Comparison of ENCODE assay signal across 25 cellular contexts in the genomic region with DNA sequence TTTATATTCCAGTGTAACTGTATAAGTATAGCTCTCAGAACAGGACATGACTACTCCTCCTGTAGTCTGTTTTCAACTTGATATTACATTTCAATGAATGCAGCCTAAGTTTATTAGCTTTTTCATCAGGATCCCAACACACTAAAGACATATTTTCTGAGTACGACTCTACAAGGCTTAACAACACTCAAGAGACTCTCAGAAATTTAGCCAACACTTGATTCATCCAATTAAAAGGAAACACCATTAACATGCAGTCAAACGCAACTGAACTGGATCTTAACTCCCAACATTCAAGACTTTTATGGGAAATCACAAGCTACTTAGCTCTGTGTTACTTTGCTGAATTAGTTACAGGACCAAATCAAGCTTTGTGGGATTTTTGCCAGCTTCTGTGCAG.
"Had no signal": no experiment of that assay in that cellular context is flagged by ENCODE, and none has a peak within 500 bp of the region (broad histone marks: within the 10 kb centered on the region; RNA-seq: fewer than 3 reads in every experiment).

No MANE protein-coding gene starts in this region.

- FAIRE-seq: RCC 7860 had no signal

- H3K9me3 ChIP-seq: breast epithelium, SJSA1 had no signal

- H3K4me1 ChIP-seq: breast epithelium had no signal

- DNase-seq: activated CD4-positive, alpha-beta T cell treated with anti-CD3 and anti-CD28 coated beads for 4 hours; activated CD8-positive, alpha-beta memory T cell treated with anti-CD3 and anti-CD28 coated beads, Interleukin-2, amount 50 U/mL, for 4 hours; activated CD8-positive, alpha-beta T cell treated with anti-CD3 and anti-CD28 coated beads for 36 hours; activated gamma-delta T cell treated with Interleukin-2 at 50 U/mL for 16 hours; activated naive CD4-positive, alpha-beta T cell treated with anti-CD3 and anti-CD28 coated beads, Interleukin-2, amount 10 ng/mL, durations not matched to agents 7 days and 5 days; activated naive CD8-positive, alpha-beta T cell treated with anti-CD3 and anti-CD28 coated beads for 36 hours; activated T-cell treated with anti-CD3 and anti-CD28 coated beads, Interleukin-2, amount 50 U/mL, for 72 hours; caudate nucleus; Kasumi-1; KBM-7; NCI-H1105 treated with DMSO at 0.1 percent for 48 hours; NCI-H1436 treated with DMSO at 0.1 percent for 48 hours; NCI-H187; NCI-H2081; NCI-H2171; NCI-H2227 treated with DMSO at 0.1 percent for 48 hours; NCI-H526; PC-3; SHP77 had no signal

- H3K4me3 ChIP-seq: breast epithelium, SJSA1 had no signal

- H3K9me3 Mint-ChIP-seq: activated CD8-positive, alpha-beta T cell treated with anti-CD3 and anti-CD28 coated beads for 36 hours; activated naive CD4-positive, alpha-beta T cell treated with anti-CD3 and anti-CD28 coated beads, Interleukin-2, amount 10 ng/mL, durations not matched to agents 7 days and 5 days; activated T-helper 2 cell treated with anti-CD3 and anti-CD28 coated beads, Interferon-gamma antibody, Interleukin-2, Interleukin-4, amounts not matched to agents 10 μg/mL and 5 μg/mL and 100 μg/mL, durations not matched to agents 14 hours and 24 hours and 36 hours had no signal

- H3K27ac Mint-ChIP-seq: activated CD8-positive, alpha-beta T cell treated with anti-CD3 and anti-CD28 coated beads for 36 hours; activated naive CD4-positive, alpha-beta T cell treated with anti-CD3 and anti-CD28 coated beads, Interleukin-2, amount 10 ng/mL, durations not matched to agents 7 days and 5 days; activated naive CD8-positive, alpha-beta T cell treated with anti-CD3 and anti-CD28 coated beads for 36 hours; activated T-cell treated with anti-CD3 and anti-CD28 coated beads, Interleukin-2, amount 50 U/mL, for 72 hours; activated T-helper 2 cell treated with anti-CD3 and anti-CD28 coated beads, Interferon-gamma antibody, Interleukin-2, Interleukin-4, amounts not matched to agents 10 μg/mL and 5 μg/mL and 100 μg/mL, durations not matched to agents 14 hours and 24 hours and 36 hours; T-helper 1 cell treated with Interleukin-12 subunit alpha and Interleukin-12 subunit beta and Interleukin-4 antibody, amounts not matched to agents 30 μg/mL and 1 μg/mL, for 36 hours had no signal

- H3K36me3 ChIP-seq: breast epithelium, SJSA1 had no signal

- H3K27me3 ChIP-seq: breast epithelium, SJSA1 had no signal

- ATAC-seq: activated CD4-positive, CD25-positive, alpha-beta regulatory T cell treated with anti-CD3 and anti-CD28 coated beads, Interleukin-2, amount 50 U/mL, for 24 hours; activated CD8-positive, alpha-beta T cell treated with anti-CD3 and anti-CD28 coated beads for 36 hours; activated T-cell treated with anti-CD3 and anti-CD28 coated beads, Interleukin-2, amount 50 U/mL, for 72 hours; PC-3 had no signal

- H3K27ac ChIP-seq: breast epithelium, SJSA1 had no signal

- H3K4me3 Mint-ChIP-seq: activated CD8-positive, alpha-beta T cell treated with anti-CD3 and anti-CD28 coated beads for 36 hours; activated naive CD4-positive, alpha-beta T cell treated with anti-CD3 and anti-CD28 coated beads, Interleukin-2, amount 10 ng/mL, durations not matched to agents 7 days and 5 days; activated naive CD8-positive, alpha-beta T cell treated with anti-CD3 and anti-CD28 coated beads for 36 hours; activated T-cell treated with anti-CD3 and anti-CD28 coated beads, Interleukin-2, amount 50 U/mL, for 72 hours; T-helper 1 cell treated with Interleukin-12 subunit alpha and Interleukin-12 subunit beta and Interleukin-4 antibody, amounts not matched to agents 30 μg/mL and 1 μg/mL, for 36 hours had no signal

- H3K36me3 Mint-ChIP-seq: activated naive CD4-positive, alpha-beta T cell treated with anti-CD3 and anti-CD28 coated beads, Interleukin-2, amount 10 ng/mL, durations not matched to agents 7 days and 5 days; activated naive CD8-positive, alpha-beta T cell treated with anti-CD3 and anti-CD28 coated beads for 36 hours had no signal

- H3K4me1 Mint-ChIP-seq: activated naive CD4-positive, alpha-beta T cell treated with anti-CD3 and anti-CD28 coated beads, Interleukin-2, amount 10 ng/mL, durations not matched to agents 7 days and 5 days; activated naive CD8-positive, alpha-beta T cell treated with anti-CD3 and anti-CD28 coated beads for 36 hours had no signal
